In genomic region chr2:27095745-27096651, GRCh38 we compare ENCODE assay signal across 8 cellular contexts. TPM values are rescaled to one million over a fixed set of nuclear protein-coding genes. Genes with fewer than 3 reads are reported as not detected.
DNase-seq lines count a peak whose midpoint lies in the region; ATAC-seq, FAIRE-seq and TF ChIP-seq lines count a peak whose summit lies in the region.

No MANE protein-coding gene starts in this region.

- no peaks in the 10 kb centered on the region for H3K27me3 ChIP-seq in bronchial epithelial cell (ENCODE audit: control insufficient read depth, insufficient read depth, low read length)
- H3K27me3 ChIP-seq in smooth muscle cell (ENCODE audit: low read depth): no peaks in the 10 kb centered on the region

- no peaks in the 10 kb centered on the region for H4K20me1 ChIP-seq in smooth muscle cell (ENCODE audit: low read depth)

- H3K4me1 ChIP-seq in ES-I3 (ENCODE audit: insufficient read depth, low read length) (peaks cover 3% of the 10 kb centered on the region; the same call in 1 of the 2 replicates), kidney (ENCODE audit: control insufficient read depth in 1 of 2, insufficient read depth in 1 of 2, low read depth in 1 of 2, low read length in 2 of 2) (peaks cover 12 to 28% of the 10 kb centered on the region in 2 donors), smooth muscle cell (ENCODE audit: low read depth) (no peaks in the 10 kb centered on the region)

- H2AFZ ChIP-seq in smooth muscle cell (ENCODE audit: low read depth): peak overlapping the region; percentile 93

- WGBS in smooth muscle cell (ENCODE audit: low lambda C conversion rate): 38% methylated on average over 18 of the region's 18 CpGs
- WGBS in lower leg skin, 2 donors: 29 to 39% methylated on average over 15 to 18 of the region's 18 CpGs

- H3K36me3 ChIP-seq in ES-I3 (ENCODE audit: insufficient read depth, low read length) (no peaks in the 10 kb centered on the region), bronchial epithelial cell (ENCODE audit: control insufficient read depth, insufficient read depth, low read length) (no peaks in the 10 kb centered on the region), kidney (ENCODE audit: control insufficient read depth in 1 of 2, insufficient read depth in 2 of 2, low read length in 2 of 2) (peaks cover 2 to 11% of the 10 kb centered on the region in 2 donors), smooth muscle cell (ENCODE audit: low read depth) (no peaks in the 10 kb centered on the region)

- H3F3A ChIP-seq in smooth muscle cell (ENCODE audit: low read depth): no peaks in the 10 kb centered on the region

- peak overlapping the region; percentile 48; the same call in 1 of the 2 replicates for H3K9ac ChIP-seq in ES-I3 (ENCODE audit: low read depth, low read length)
- H3K9ac ChIP-seq in kidney (ENCODE audit: low read length in 2 of 2): peak overlapping the region in 1 of 2 donors; percentile 28
- no peak overlapping the region for H3K9ac ChIP-seq in smooth muscle cell (ENCODE audit: low read depth)

- FAIRE-seq in HTR-8/SVneo (lab: Jason Lieb, UNC): no peak
- no peak for FAIRE-seq in bronchial epithelial cell (lab: Jason Lieb, UNC)
- no peak for FAIRE-seq in kidney (lab: Jason Lieb, UNC)

- no peak for TF ChIP-seq POLR2A in lower leg skin (IDR thresholded peaks at IDR 0.05)

- H3K79me2 ChIP-seq in smooth muscle cell (ENCODE audit: low read depth): no peaks in the 10 kb centered on the region

- intact Hi-C loops in kidney (cut with DNase I): loop anchor here (10.0 kb wide), 1 partner anchor 209 kb away; the partner anchor contains the start of gene UCN
- intact Hi-C loops in lower leg skin (cut with DNase I; ENCODE audit: low total_unique reads): no loop called here

- peak overlapping the region; percentile 90 for H3K4me2 ChIP-seq in smooth muscle cell

- H3K27ac ChIP-seq in kidney (ENCODE audit: low read depth in 2 of 2, low read length in 2 of 2): peak overlapping the region; percentile 33 to 58
- no peak overlapping the region for H3K27ac ChIP-seq in smooth muscle cell (ENCODE audit: low read depth)

- DNase-seq in HTR-8/SVneo (ENCODE audit: insufficient read length, low spot score) (peak; percentile 64), SK-N-DZ (ENCODE audit: low spot score) (peak; percentile 77), bronchial epithelial cell (ENCODE audit: low read depth) (peak; percentile 54), kidney (peak; percentile 77), smooth muscle cell (lab: John Stamatoyannopoulos, UW; ENCODE audit: unreplicated experiment) (no peak), lower leg skin (ENCODE audit: low spot score in 2 of 2) (no peak)

- TF ChIP-seq CTCF in bronchial epithelial cell (IDR thresholded peaks at IDR 0.05; ENCODE audit: insufficient read depth, low read length, severe bottlenecking) (no peak), kidney (IDR thresholded peaks at IDR 0.05; ENCODE audit: borderline replicate concordance, extremely low read depth, insufficient read depth) (no peak), smooth muscle cell (IDR thresholded peaks at IDR 0.05; ENCODE audit: borderline replicate concordance, insufficient read depth, poor library complexity, severe bottlenecking) (no peak), lower leg skin (IDR thresholded peaks at IDR 0.05) (no peak)

- no peaks in the 10 kb centered on the region for H3K9me3 ChIP-seq in ES-I3 (ENCODE audit: control insufficient read depth, insufficient read depth, low read length)
- no peaks in the 10 kb centered on the region for H3K9me3 ChIP-seq in kidney (ENCODE audit: control insufficient read depth in 1 of 2, low read length in 2 of 2)
- no peaks in the 10 kb centered on the region for H3K9me3 ChIP-seq in smooth muscle cell (replicated peaks; ENCODE audit: low read depth)

- ATAC-seq in GM19035 (IDR thresholded peaks at IDR 0.05; ENCODE audit: unreplicated experiment): no peak

- H3K4me3 ChIP-seq in bronchial epithelial cell (ENCODE audit: low read depth, low read length) (no peak overlapping the region), kidney (ENCODE audit: low read length in 2 of 2) (peak overlapping the region; percentile 25 to 42), smooth muscle cell (peak overlapping the region; percentile 44), lower leg skin (ENCODE audit: low read depth, poor library complexity, severe bottlenecking) (no peak overlapping the region)

RNA-seq across cellular contexts. Expression of gene KHK, which starts 9.4 kb away (rescaled TPM):
- polyA plus RNA-seq in SK-N-DZ (2014; cell fraction: cytosol; rRNA removed): 4.9 and 7.8 TPM in 2 replicates
- polyA plus RNA-seq in SK-N-DZ (2014; cell fraction: nucleus; rRNA removed): 6.1 and 12.6 TPM in 2 replicates
- total RNA-seq in bronchial epithelial cell (0.53 and 0.77 TPM in 2 replicates), kidney (18.7 TPM), smooth muscle cell (0.27 and 0.94 TPM in 2 replicates), lower leg skin (10 to 100 TPM in 1 of 4 donors, 1 to 10 TPM in 3; 2.5 to 10.4 (median 3.3) TPM)
- polyA plus RNA-seq in kidney (ENCODE audit: insufficient read depth, low read depth, low replicate concordance) (538 TPM), smooth muscle cell (1.6 and 2.1 TPM in 2 replicates)

RNA-seq across cellular contexts. Expression of gene EMILIN1, which starts 17.6 kb away (rescaled TPM):
- 17.8 and 47.2 TPM in 2 replicates for polyA plus RNA-seq in SK-N-DZ (2014; cell fraction: cytosol; rRNA removed)
- polyA plus RNA-seq in SK-N-DZ (2014; cell fraction: nucleus; rRNA removed): 56.5 and 59.9 TPM in 2 replicates
- total RNA-seq in bronchial epithelial cell (under 0.01 and 1.6 TPM in 2 replicates), kidney (75.2 TPM), smooth muscle cell (111 and 131 TPM in 2 replicates), lower leg skin (10 to 100 TPM in 1 of 4 donors, 1 to 10 TPM in 3; 3.6 to 17.9 (median 7.9) TPM)
- polyA plus RNA-seq in kidney (ENCODE audit: insufficient read depth, low read depth, low replicate concordance) (32.1 TPM), smooth muscle cell (330 and 518 TPM in 2 replicates)

RNA-seq across cellular contexts. Expression of gene CGREF1, which starts 22.9 kb away (rescaled TPM):
- polyA plus RNA-seq in SK-N-DZ (2014; cell fraction: cytosol; rRNA removed): 4.1 and 6.1 TPM in 2 replicates
- 4.3 and 6.5 TPM in 2 replicates for polyA plus RNA-seq in SK-N-DZ (2014; cell fraction: nucleus; rRNA removed)
- total RNA-seq in bronchial epithelial cell (0.26 and 0.53 TPM in 2 replicates), kidney (3.7 TPM), smooth muscle cell (0.27 TPM in 1 of 2 replicates, not detected in the other), lower leg skin (1 to 10 TPM in 1 of 4 donors, under 1 TPM in 3; 0.34 to 2.1 (median 0.48) TPM)
- polyA plus RNA-seq in kidney (ENCODE audit: insufficient read depth, low read depth, low replicate concordance) (3.8 TPM), smooth muscle cell (0.85 and 0.97 TPM in 2 replicates)

RNA-seq across cellular contexts. Expression of gene OST4, which starts 24.5 kb away (rescaled TPM):
- polyA plus RNA-seq in SK-N-DZ (2014; cell fraction: cytosol; rRNA removed): 168 and 322 TPM in 2 replicates
- 122 and 126 TPM in 2 replicates for polyA plus RNA-seq in SK-N-DZ (2014; cell fraction: nucleus; rRNA removed)
- total RNA-seq in bronchial epithelial cell (226 and 277 TPM in 2 replicates), kidney (260 TPM), smooth muscle cell (529 and 848 TPM in 2 replicates), lower leg skin (100 to 1,000 TPM; 144 to 236 (median 195) TPM)
- polyA plus RNA-seq in kidney (ENCODE audit: insufficient read depth, low read depth, low replicate concordance) (718 TPM), smooth muscle cell (1,164 and 1,292 TPM in 2 replicates)

RNA-seq across cellular contexts. Expression of gene ABHD1, which starts 27.6 kb away (rescaled TPM):
- polyA plus RNA-seq in SK-N-DZ (2014; cell fraction: cytosol; rRNA removed): not detected in 2 replicates
- 0.06 and 1.1 TPM in 2 replicates for polyA plus RNA-seq in SK-N-DZ (2014; cell fraction: nucleus; rRNA removed)
- total RNA-seq in bronchial epithelial cell (not detected in 2 replicates), kidney (0.69 TPM), smooth muscle cell (not detected in 2 replicates), lower leg skin (under 1 TPM in 2 of 4 donors, not detected in 2; 0.57 to 0.94 TPM)
- polyA plus RNA-seq in kidney (ENCODE audit: insufficient read depth, low read depth, low replicate concordance) (2.9 TPM), smooth muscle cell (0.13 TPM in 1 of 2 replicates, not detected in the other)

Comparison
In these comparisons a context has a peak if more than half of its experiments do, and no peak if none do; other contexts are left out.
1. DNase-seq: peak in HTR-8/SVneo (single experiment), SK-N-DZ (single experiment), bronchial epithelial cell (single experiment) and kidney (single experiment); none in smooth muscle cell (single experiment) and lower leg skin (0 of 2).
2. H3K4me3 ChIP-seq: peak in kidney (2 of 2) and smooth muscle cell (single experiment); none in bronchial epithelial cell (single experiment) and lower leg skin (single experiment).